Comparison of ENCODE assay signal across 8 cellular contexts in the genomic region with DNA sequence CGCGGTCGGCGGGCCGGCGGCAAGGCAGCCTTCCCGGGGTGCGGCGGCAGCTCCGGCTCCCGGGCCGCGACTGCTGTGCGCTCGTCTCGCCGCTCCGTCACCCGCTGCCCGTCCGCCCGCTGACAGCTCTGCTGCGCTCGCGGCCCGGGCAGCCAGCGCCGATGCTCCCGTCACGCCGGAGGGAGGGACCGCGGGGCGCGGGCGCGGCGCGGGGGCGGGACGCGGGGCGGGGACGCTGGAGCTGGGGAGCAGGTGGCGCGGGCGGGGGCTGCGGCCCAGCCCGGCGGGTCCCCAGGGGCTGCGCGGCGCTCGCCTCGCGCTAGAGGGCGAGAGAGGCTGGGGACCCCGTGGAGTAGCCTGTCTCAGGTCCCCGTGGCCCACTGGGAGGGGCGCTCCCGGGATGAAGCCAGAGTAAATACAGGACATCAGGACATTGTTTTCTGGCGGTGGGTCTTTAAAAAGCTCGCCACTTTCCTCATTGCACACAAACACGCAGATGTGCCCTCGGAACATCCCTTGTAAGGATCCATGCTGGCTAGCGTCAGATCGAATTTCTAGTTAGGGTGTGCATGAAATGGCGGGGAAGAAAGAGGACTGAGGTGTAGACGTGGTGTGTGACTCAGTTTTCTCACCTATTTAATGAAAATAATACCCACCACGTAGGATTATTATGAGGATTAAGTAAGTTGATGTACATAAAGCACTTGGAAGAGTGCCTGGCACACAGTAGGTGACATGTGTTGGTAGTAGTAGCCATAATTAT. TPM values are rescaled to one million over a fixed set of nuclear protein-coding genes. Genes with fewer than 3 reads are reported as not detected.
DNase-seq lines count a peak whose midpoint lies in the region; ATAC-seq and TF ChIP-seq lines count a peak whose summit lies in the region.

Gene ELAPOR2 (minus strand): TSS at position 130 of the 763 bp plus-strand sequence. CDS start 141 bp downstream, outside the sequence.

- peaks cover 0 to 11% (median 6%) of the 10 kb centered on the region in 4 donors for H3K4me1 ChIP-seq in liver (ENCODE audit: control insufficient read depth in 4 of 4, insufficient read depth in 4 of 4, low read length in 3 of 4)

- H3K36me3 ChIP-seq in liver (ENCODE audit: control insufficient read depth in 4 of 4, insufficient read depth in 3 of 4, low read depth in 1 of 4, low read length in 3 of 4), result no peaks in the 10 kb centered on the region

- ATAC-seq in GM19023 (IDR thresholded peaks at IDR 0.05; ENCODE audit: unreplicated experiment) (peak; percentile 95), HG03175 (IDR thresholded peaks at IDR 0.05; ENCODE audit: unreplicated experiment) (peak; percentile 92)

- no peak for TF ChIP-seq RAD21 in liver (IDR thresholded peaks at IDR 0.05)

- H3K9me3 ChIP-seq in liver (ENCODE audit: control insufficient read depth in 4 of 4, low read length in 3 of 4), result no peaks in the 10 kb centered on the region

- H3K9ac ChIP-seq in liver (ENCODE audit: low read depth in 1 of 2, low read length in 2 of 2), result no peak within 1 kb of the TSS

- H3K27me3 ChIP-seq in liver (ENCODE audit: control insufficient read depth in 4 of 4, insufficient read depth in 4 of 4, low read length in 3 of 4), result peaks cover 0 to 9% (median 1%) of the 10 kb centered on the region in 4 donors

- peak within 1 kb of the TSS; percentile 2 to 63 (median 31) for H3K4me3 ChIP-seq in liver (ENCODE audit: low read depth in 1 of 3, low read length in 3 of 3)

- H3K27ac ChIP-seq in liver (ENCODE audit: low read depth in 1 of 2, low read length in 2 of 2), result no peak within 1 kb of the TSS

- TF ChIP-seq CTCF in liver (IDR thresholded peaks at IDR 0.05; ENCODE audit: low read depth, low read length, missing input control), result peak; percentile 27

- WGBS in liver, result 2% methylated on average over 70 of the region's 70 CpGs

- peak; percentile 91 for DNase-seq in AG20443 (ENCODE audit: low spot score)
- peak; percentile 81 to 90 for DNase-seq in NCI-H446 (lab: John Stamatoyannopoulos, UW)
- peak; percentile 78 for DNase-seq in activated CD4-positive, alpha-beta T cell treated with anti-CD3 and anti-CD28 coated beads, Interleukin-2, amount 50 U/mL, for 1 hour
- DNase-seq in dermis microvascular lymphatic vessel endothelial cell (ENCODE audit: low read depth in 2 of 2), result peak; percentile 40 to 84
- DNase-seq in stimulated activated CD4-positive, alpha-beta T cell treated with anti-CD3 and anti-CD28 coated beads, Interleukin-4, amount 100 ng/mL, for 4 hours, result peak; percentile 80 to 83

TF ChIP-seq in liver, 16 proteins besides CTCF, POLR2A, EP300 and RAD21:
- no peak for TF ChIP-seq EGR1 (IDR thresholded peaks at IDR 0.05; ENCODE audit: low read depth in 2 of 2)

RNA-seq across cellular contexts. Expression of gene ELAPOR2, which starts in this region (rescaled TPM):
- total RNA-seq in dermis microvascular lymphatic vessel endothelial cell (84.7 and 101 TPM in 2 replicates), liver (1 to 10 TPM; 1.2 to 1.4 TPM)
- under 1 TPM; 0.47 TPM for polyA plus RNA-seq in liver

Comparison
In these comparisons a context has a peak if more than half of its experiments do, and no peak if none do; other contexts are left out.
1. RNA of gene ELAPOR2 (total RNA-seq): 84.7 to 101 TPM in dermis microvascular lymphatic vessel endothelial cell; 1.2 to 1.4 TPM in liver; every median in the first group is over 10 times any median in the second.
2. Peak in every context shown above with its lines, with median percentiles within 50 percentile points of each other: DNase-seq.